Comparison of ENCODE assay signal across 1 cellular context in genomic region chr22:28904211-28904808, GRCh38.
TF ChIP-seq lines count a peak whose summit lies in the region.

No MANE protein-coding gene starts in this region.

TF ChIP-seq in WTC11, 78 proteins besides CTCF, POLR2A, EP300 and RAD21 (continued from another document):
- TF ChIP-seq AFF4 (CRISPR knock-in tag; IDR thresholded peaks at IDR 0.05; ENCODE audit: borderline replicate concordance) (no peak), GRHL2 (CRISPR knock-in tag; IDR thresholded peaks at IDR 0.05; ENCODE audit: insufficient replicate concordance, severe bottlenecking) (no peak)
